2 cellular contexts compared by ENCODE assay signal in the genomic region with DNA sequence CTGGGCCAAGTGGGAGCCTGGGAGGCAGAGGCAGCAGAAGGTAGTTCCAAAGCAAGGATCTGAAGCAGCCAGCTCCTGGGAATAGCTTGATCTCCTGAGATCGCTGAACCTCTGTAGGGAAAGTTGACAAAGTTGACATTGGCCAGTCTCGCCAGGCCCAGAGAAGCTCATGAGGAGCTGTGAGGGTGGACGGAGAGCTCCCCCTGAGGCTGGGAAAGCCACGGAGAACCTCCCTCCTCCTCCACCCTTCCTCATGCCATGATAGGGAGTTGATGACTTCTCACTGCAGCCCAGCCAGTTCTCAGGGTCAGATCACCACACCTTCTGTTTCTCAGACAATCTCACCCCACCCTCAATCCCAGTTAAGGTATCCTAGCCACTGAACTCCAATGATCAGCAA.
TF ChIP-seq lines count a peak whose summit lies in the region.

No MANE protein-coding gene starts in this region.

TF ChIP-seq in IMR-90, 13 proteins besides CTCF, POLR2A, EP300 and RAD21:
- TF ChIP-seq FOS (IDR thresholded peaks at IDR 0.05; ENCODE audit: low read depth, low read length) = no peak
- TF ChIP-seq MAZ (IDR thresholded peaks at IDR 0.05; ENCODE audit: borderline replicate concordance, low read depth, low read length) = no peak
- no peak for TF ChIP-seq CEBPB (IDR thresholded peaks at IDR 0.05; ENCODE audit: low read depth, low read length)
- no peak for TF ChIP-seq CHD1 (IDR thresholded peaks at IDR 0.05; ENCODE audit: low read depth, low read length)
- TF ChIP-seq MAFK (IDR thresholded peaks at IDR 0.05; ENCODE audit: low read depth, low read length) = no peak
- TF ChIP-seq, protein P1, sequence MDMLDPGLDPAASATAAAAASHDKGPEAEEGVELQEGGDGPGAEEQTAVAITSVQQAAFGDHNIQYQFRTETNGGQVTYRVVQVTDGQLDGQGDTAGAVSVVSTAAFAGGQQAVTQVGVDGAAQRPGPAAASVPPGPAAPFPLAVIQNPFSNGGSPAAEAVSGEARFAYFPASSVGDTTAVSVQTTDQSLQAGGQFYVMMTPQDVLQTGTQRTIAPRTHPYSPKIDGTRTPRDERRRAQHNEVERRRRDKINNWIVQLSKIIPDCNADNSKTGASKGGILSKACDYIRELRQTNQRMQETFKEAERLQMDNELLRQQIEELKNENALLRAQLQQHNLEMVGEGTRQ (IDR thresholded peaks at IDR 0.05; ENCODE audit: low read depth, low read length) = no peak
- no peak for TF ChIP-seq BHLHE40 (IDR thresholded peaks at IDR 0.05; ENCODE audit: low read depth, low read length)
- TF ChIP-seq RFX5 (IDR thresholded peaks at IDR 0.05; ENCODE audit: low read depth, low read length) = no peak
- TF ChIP-seq NFE2L2 (IDR thresholded peaks at IDR 0.05; ENCODE audit: low read depth, low read length) = no peak
- no peak for TF ChIP-seq ELK1 (IDR thresholded peaks at IDR 0.05; ENCODE audit: borderline replicate concordance, low read depth, low read length)
- TF ChIP-seq RCOR1 (IDR thresholded peaks at IDR 0.05; ENCODE audit: insufficient replicate concordance, low read length) = no peak
- no peak for TF ChIP-seq SMC3 (IDR thresholded peaks at IDR 0.05; ENCODE audit: low read depth, low read length)
- TF ChIP-seq MXI1 (IDR thresholded peaks at IDR 0.05; ENCODE audit: borderline replicate concordance, low read depth, low read length) = no peak

TF ChIP-seq in H1, 55 proteins besides CTCF, POLR2A, EP300 and RAD21:
- TF ChIP-seq NANOG (IDR thresholded peaks at IDR 0.05; ENCODE audit: insufficient read depth, low read depth, low read length, poor library complexity, severe bottlenecking) (no peak), RNF2 (IDR thresholded peaks at IDR 0.05; ENCODE audit: borderline replicate concordance, low read depth, low read length, missing control alignments, poor library complexity, severe bottlenecking) (no peak), CREB1 (IDR thresholded peaks at IDR 0.05) (no peak), SIX5 (IDR thresholded peaks at IDR 0.05; ENCODE audit: low read depth, low read length) (no peak), CBX8 (IDR thresholded peaks at IDR 0.05; ENCODE audit: borderline replicate concordance, low read depth, low read length) (no peak), RFX5 (IDR thresholded peaks at IDR 0.05; ENCODE audit: borderline replicate concordance, low read depth, low read length) (no peak), HDAC6 (IDR thresholded peaks at IDR 0.05; ENCODE audit: low read depth, low read length) (no peak), E2F6 (IDR thresholded peaks at IDR 0.05) (no peak), BACH1 (IDR thresholded peaks at IDR 0.05; ENCODE audit: low read length) (no peak), SP2 (IDR thresholded peaks at IDR 0.05; ENCODE audit: low read length) (no peak), HDAC2 (IDR thresholded peaks at IDR 0.05; ENCODE audit: borderline replicate concordance in 1 of 2, low read depth in 2 of 2, low read length in 2 of 2) (no peak), CHD7 (IDR thresholded peaks at IDR 0.05; ENCODE audit: insufficient replicate concordance, low read length) (no peak), SUZ12 (IDR thresholded peaks at IDR 0.05; ENCODE audit: low read length) (no peak)
